In genomic region chr3:36876181-36876936, GRCh38 we compare ENCODE assay signal across 8 cellular contexts.
DNase-seq lines count a peak whose midpoint lies in the region; ATAC-seq lines count a peak whose summit lies in the region.

No MANE protein-coding gene starts in this region.

- peaks cover 3 to 20% (median 8%) of the 10 kb centered on the region in 3 donors for H3K36me3 Mint-ChIP-seq in immature natural killer cell

- DNase-seq in activated CD4-positive, CD25-positive, alpha-beta regulatory T cell treated with anti-CD3 and anti-CD28 coated beads, Interleukin-2, amount 50 U/mL, for 72 hours, result no peak
- DNase-seq in NOMO-1 treated with DMSO at 0.1 percent for 48 hours (lab: John Stamatoyannopoulos, UW; ENCODE audit: unreplicated experiment), result peak; percentile 56
- DNase-seq in immature natural killer cell, result peak; percentile 83 to 85 (median 84)
- no peak for DNase-seq in DMS114 treated with DMSO at 0.1 percent for 48 hours (lab: John Stamatoyannopoulos, UW; ENCODE audit: unreplicated experiment)
- no peak for DNase-seq in HuH-7 (ENCODE audit: low spot score)
- no peak for DNase-seq in GOT3 (lab: John Stamatoyannopoulos, UW)

- H3K27ac Mint-ChIP-seq in immature natural killer cell, result peak overlapping the region; percentile 96 to 98 (median 96)

- peak overlapping the region; percentile 71 to 91 (median 78) for H3K4me3 Mint-ChIP-seq in immature natural killer cell

- peaks cover 1 to 9% (median 8%) of the 10 kb centered on the region in 3 donors for H3K27me3 Mint-ChIP-seq in immature natural killer cell (ENCODE audit: low read depth in 3 of 3)

- no peaks in the 10 kb centered on the region for H3K9me3 Mint-ChIP-seq in immature natural killer cell

- peak; percentile 90 to 92 for ATAC-seq in activated CD4-positive, CD25-positive, alpha-beta regulatory T cell treated with anti-CD3 and anti-CD28 coated beads, Interleukin-2, amount 50 U/mL, for 24 hours
- ATAC-seq in HG02610 (IDR thresholded peaks at IDR 0.05; ENCODE audit: unreplicated experiment), result peak; percentile 99

- H3K4me1 Mint-ChIP-seq in immature natural killer cell, result peaks cover 60 to 76% of the 10 kb centered on the region in 2 donors

Comparison
In these comparisons a context has a peak if more than half of its experiments do, and no peak if none do; other contexts are left out.
1. DNase-seq: peak in NOMO-1 treated with DMSO at 0.1 percent for 48 hours (single experiment) and immature natural killer cell (3 of 3); none in activated CD4-positive, CD25-positive, alpha-beta regulatory T cell treated with anti-CD3 and anti-CD28 coated beads, Interleukin-2, amount 50 U/mL, for 72 hours (single experiment), DMS114 treated with DMSO at 0.1 percent for 48 hours (single experiment), HuH-7 (single experiment) and GOT3 (single experiment).